In the genomic region with DNA sequence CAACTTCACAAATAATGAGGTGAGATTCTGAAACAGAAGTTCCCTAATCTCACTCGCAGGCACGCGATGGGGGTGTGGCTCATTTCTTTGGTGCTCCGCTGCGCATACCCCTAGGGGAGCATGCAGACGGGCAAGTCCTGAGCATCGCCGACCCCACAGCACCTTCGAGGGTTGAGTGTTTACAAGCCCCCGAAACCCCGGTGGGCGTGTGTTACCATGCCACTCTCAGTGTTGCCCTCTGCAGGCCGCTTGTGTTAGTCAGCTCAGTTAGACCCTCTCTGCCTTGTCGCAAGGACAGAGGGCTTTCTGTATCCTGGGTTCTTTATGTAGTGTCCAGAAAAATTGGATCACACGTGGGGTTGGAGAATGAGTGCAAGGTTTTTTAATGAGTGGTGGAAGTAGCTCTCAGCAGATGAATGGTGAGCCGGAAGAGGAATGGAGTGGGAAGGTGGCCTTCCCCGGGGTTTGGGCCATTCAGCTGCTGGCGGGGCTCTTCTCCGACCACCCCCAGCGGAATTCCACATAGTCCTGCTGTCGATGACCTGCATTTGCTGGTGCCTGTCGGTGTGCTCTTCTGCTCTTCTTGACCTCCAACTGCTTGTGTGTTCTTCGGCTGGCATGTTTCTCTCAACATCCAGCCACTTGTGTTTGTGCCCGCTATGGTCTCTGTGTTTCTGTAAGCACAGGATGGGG, we compare ENCODE assay signal across 9 cellular contexts.
A peak's percentile ranks its signal among the peaks of the same experiment; 100 is the strongest.
DNase-seq lines count a peak whose midpoint lies in the region; ATAC-seq and TF ChIP-seq lines count a peak whose summit lies in the region.
"Had no signal": no experiment of that assay in that cellular context is flagged by ENCODE, and none has a peak within 500 bp of the region (broad histone marks: within the 10 kb centered on the region; RNA-seq: fewer than 3 reads in every experiment).

No MANE protein-coding gene starts in this region.

- H3K4me1 Mint-ChIP-seq in Caco-2 (ENCODE audit: low read depth, unreplicated experiment) = no peaks in the 10 kb centered on the region

- ATAC-seq in GM21360 (IDR thresholded peaks at IDR 0.05; ENCODE audit: unreplicated experiment) = peak; percentile 64
- no peak for ATAC-seq in PC-3

- TF ChIP-seq EP300 in sigmoid colon (IDR thresholded peaks at IDR 0.05) = no peak

- H3K27me3 ChIP-seq in Caco-2 (replicated peaks; ENCODE audit: control insufficient read depth, insufficient read depth, low read length) = no peaks in the 10 kb centered on the region
- peaks cover 4% of the 10 kb centered on the region for H3K27me3 ChIP-seq in PC-3 (ENCODE audit: low read length)
- H3K27me3 ChIP-seq in sigmoid colon = no peaks in the 10 kb centered on the region

- no peak overlapping the region for H3K4me2 ChIP-seq in PC-3 (ENCODE audit: low read length)

- H3K4me1 ChIP-seq in Caco-2 = no peaks in the 10 kb centered on the region
- no peaks in the 10 kb centered on the region for H3K4me1 ChIP-seq in PC-3 (ENCODE audit: insufficient read depth, low read length)
- H3K4me1 ChIP-seq in sigmoid colon = no peaks in the 10 kb centered on the region

- POLR2A ChIA-PET in Caco-2 (lab: Charles Lee) = no interaction called here
- POLR2A ChIA-PET in PC-3 (lab: Charles Lee; ENCODE audit: unreplicated experiment) = no interaction called here

- intact Hi-C loops in Caco-2 (cut with micrococcal nuclease; ENCODE audit: unreplicated experiment) (no loop called here), PC-3 (cut with micrococcal nuclease) (no loop called here), sigmoid colon (cut with DNase I) (no loop called here)

- WGBS in sigmoid colon, 2 donors = 47 to 48% methylated on average over 24 of the region's 24 CpGs

- H3K36me3 Mint-ChIP-seq in Caco-2 (ENCODE audit: insufficient read depth, unreplicated experiment) = no peaks in the 10 kb centered on the region

- CTCF ChIA-PET in Caco-2 (lab: Charles Lee) = no interaction called here
- CTCF ChIA-PET in PC-3 (lab: Charles Lee) = no interaction called here

- BruUV-seq in Caco-2 (replicated peaks; lab: Mats Ljungman, UMichigan) = no TSS peak
- BruUV-seq in PC-3 (replicated peaks; lab: Mats Ljungman, UMichigan) = no TSS peak

- H3K36me3 ChIP-seq in Caco-2 (ENCODE audit: control insufficient read depth, insufficient read depth, low read length) (no peaks in the 10 kb centered on the region), PC-3 (ENCODE audit: low read depth, low read length) (no peaks in the 10 kb centered on the region), sigmoid colon (no peaks in the 10 kb centered on the region)

- H4K20me1 ChIP-seq in PC-3 (ENCODE audit: low read length) = no peaks in the 10 kb centered on the region

- DNase-seq in Caco-2 (peak in 1 of 2 experiments; percentile 3), PC-3 (peak; percentile 12), germinal center (ENCODE audit: low spot score) (peak; percentile 4), pons (ENCODE audit: low spot score) (no peak), sigmoid colon (no peak), activated gamma-delta T cell treated with Interleukin-2 at 50 U/mL for 16 hours (no peak), DMS79 treated with DMSO at 0.1 percent for 48 hours (lab: John Stamatoyannopoulos, UW) (no peak)
- DNase-seq: Right ventricle myocardium superior had no signal

- no peak overlapping the region for H3K4me3 ChIP-seq in Caco-2 (ENCODE audit: low read depth, low read length)
- H3K4me3 ChIP-seq in PC-3 (ENCODE audit: low read length) = no peak overlapping the region
- H3K4me3 ChIP-seq in sigmoid colon = no peak overlapping the region

- no peak overlapping the region for H3K27ac Mint-ChIP-seq in Caco-2 (ENCODE audit: unreplicated experiment)

- no peak overlapping the region for H3K4me3 Mint-ChIP-seq in Caco-2 (ENCODE audit: unreplicated experiment)

- peaks cover 5% of the 10 kb centered on the region for H3K27me3 Mint-ChIP-seq in Caco-2 (ENCODE audit: insufficient read depth, unreplicated experiment)

- H3K9me3 Mint-ChIP-seq in Caco-2 (ENCODE audit: unreplicated experiment) = no peaks in the 10 kb centered on the region

- TF ChIP-seq CTCF in Caco-2 (IDR thresholded peaks at IDR 0.05; ENCODE audit: insufficient read depth in 1 of 2, low read depth in 1 of 2, low read length in 1 of 2, severe bottlenecking in 1 of 2, unreplicated experiment in 1 of 2) (peak; percentile 11 to 38), PC-3 (conservative IDR thresholded peaks at IDR 0.05; ENCODE audit: low read depth, low read length) (peak; percentile 62), sigmoid colon (IDR thresholded peaks at IDR 0.05) (no peak)

- no peak overlapping the region for H3K27ac ChIP-seq in PC-3 (ENCODE audit: low read length)
- H3K27ac ChIP-seq in sigmoid colon = no peak overlapping the region

- TF ChIP-seq POLR2A in sigmoid colon (IDR thresholded peaks at IDR 0.05) = no peak

- H3K9ac ChIP-seq in PC-3 (ENCODE audit: low read length) = no peak overlapping the region

- H3F3A ChIP-seq in PC-3 (ENCODE audit: low read length, unreplicated experiment) = no peaks in the 10 kb centered on the region

- H3K79me2 ChIP-seq in PC-3 (ENCODE audit: low read length) = no peaks in the 10 kb centered on the region

- no peak overlapping the region for H2AFZ ChIP-seq in PC-3 (ENCODE audit: low read length)

- no peaks in the 10 kb centered on the region for H3K9me3 ChIP-seq in Caco-2
- 0 out of 2 replicates have a peak, but pooled peaks cover under 1% of the 10 kb centered on the region for H3K9me3 ChIP-seq in PC-3 (ENCODE audit: low read length)
- H3K9me3 ChIP-seq in sigmoid colon = peaks cover 0 to 10% (median 0%) of the 10 kb centered on the region in 4 donors

- no peaks in the 10 kb centered on the region for H3K9me2 ChIP-seq in PC-3 (replicated peaks; ENCODE audit: low read length)

Comparison
In these comparisons a context has a peak if more than half of its experiments do, and no peak if none do; other contexts are left out.
1. DNase-seq: peak in PC-3 (single experiment) and germinal center (single experiment); none in pons (single experiment), sigmoid colon (single experiment), activated gamma-delta T cell treated with Interleukin-2 at 50 U/mL for 16 hours (single experiment) and DMS79 treated with DMSO at 0.1 percent for 48 hours (single experiment).
2. CTCF ChIP-seq: peak in Caco-2 (2 of 2) and PC-3 (single experiment); none in sigmoid colon (0 of 4).